ENCODE assay signal across 30 cellular contexts in genomic region chr13:107250626-107251025, GRCh38.
"Had no signal": no experiment of that assay in that cellular context is flagged by ENCODE, and none has a peak within 500 bp of the region (broad histone marks: within the 10 kb centered on the region; RNA-seq: fewer than 3 reads in every experiment).

No MANE protein-coding gene starts in this region.

- H3K9me3 ChIP-seq: adrenal gland, esophagus muscularis mucosa, heart right ventricle, pancreas, prostate gland, right atrium auricular region, stomach, thyroid gland, upper lobe of right lung had no signal

- H3K27ac ChIP-seq: adrenal gland, coronary artery, esophagus muscularis mucosa, heart right ventricle, pancreas, prostate gland, right atrium auricular region, stomach, thyroid gland, upper lobe of right lung had no signal

- H3K27me3 ChIP-seq: adrenal gland, esophagus muscularis mucosa, heart right ventricle, pancreas, right atrium auricular region, stomach, thyroid gland, upper lobe of right lung had no signal

- DNase-seq: activated CD4-positive, alpha-beta T cell treated with anti-CD3 and anti-CD28 coated beads for 48 hours; activated CD4-positive, alpha-beta T cell treated with anti-CD3 and anti-CD28 coated beads, Interleukin-2, amount 50 U/mL, for 48 hours; activated CD4-positive, CD25-positive, alpha-beta regulatory T cell; activated CD8-positive, alpha-beta memory T cell treated with anti-CD3 and anti-CD28 coated beads for 24 hours; activated effector memory CD4-positive, alpha-beta T cell treated with Interleukin-2 at 50 U/mL for 16 hours; activated naive CD4-positive, alpha-beta T cell treated with anti-CD3 and anti-CD28 coated beads for 36 hours; activated naive CD8-positive, alpha-beta T cell treated with anti-CD3 and anti-CD28 coated beads for 36 hours; adrenal gland; aorta; endodermal cell; foreskin melanocyte; heart right ventricle; left cardiac atrium; left ventricle myocardium superior; mammary epithelial cell; midbrain; naive thymus-derived CD4-positive, alpha-beta T cell; pancreas; stimulated activated CD4-positive, alpha-beta T cell treated with anti-CD3 and anti-CD28 coated beads, Interleukin-15, amount 100 ng/mL, for 24 hours; stimulated activated CD4-positive, alpha-beta T cell treated with anti-CD3 and anti-CD28 coated beads, Interleukin-2, amount 100 ng/mL, for 24 hours; stimulated activated naive B cell treated with anti-CD40 and anti-IgM and Interleukin-4, amounts not matched to agents 10 μg/mL and 1 μg/mL and 100 μg/mL, for 72 hours; stomach; T-helper 2 cell; thyroid gland; upper lobe of right lung had no signal

- FAIRE-seq: islet of Langerhans, pancreas had no signal

- H3K4me3 ChIP-seq: adrenal gland, coronary artery, esophagus muscularis mucosa, heart right ventricle, pancreas, prostate gland, right atrium auricular region, stomach, thyroid gland, upper lobe of right lung had no signal

- H3K4me1 ChIP-seq: adrenal gland, esophagus muscularis mucosa, heart right ventricle, pancreas, prostate gland, right atrium auricular region, stomach, thyroid gland, upper lobe of right lung had no signal

- H3K36me3 ChIP-seq: adrenal gland, esophagus muscularis mucosa, heart right ventricle, pancreas, prostate gland, right atrium auricular region, stomach, thyroid gland, upper lobe of right lung had no signal
